Comparison of ENCODE assay signal across 8 cellular contexts in the genomic region with DNA sequence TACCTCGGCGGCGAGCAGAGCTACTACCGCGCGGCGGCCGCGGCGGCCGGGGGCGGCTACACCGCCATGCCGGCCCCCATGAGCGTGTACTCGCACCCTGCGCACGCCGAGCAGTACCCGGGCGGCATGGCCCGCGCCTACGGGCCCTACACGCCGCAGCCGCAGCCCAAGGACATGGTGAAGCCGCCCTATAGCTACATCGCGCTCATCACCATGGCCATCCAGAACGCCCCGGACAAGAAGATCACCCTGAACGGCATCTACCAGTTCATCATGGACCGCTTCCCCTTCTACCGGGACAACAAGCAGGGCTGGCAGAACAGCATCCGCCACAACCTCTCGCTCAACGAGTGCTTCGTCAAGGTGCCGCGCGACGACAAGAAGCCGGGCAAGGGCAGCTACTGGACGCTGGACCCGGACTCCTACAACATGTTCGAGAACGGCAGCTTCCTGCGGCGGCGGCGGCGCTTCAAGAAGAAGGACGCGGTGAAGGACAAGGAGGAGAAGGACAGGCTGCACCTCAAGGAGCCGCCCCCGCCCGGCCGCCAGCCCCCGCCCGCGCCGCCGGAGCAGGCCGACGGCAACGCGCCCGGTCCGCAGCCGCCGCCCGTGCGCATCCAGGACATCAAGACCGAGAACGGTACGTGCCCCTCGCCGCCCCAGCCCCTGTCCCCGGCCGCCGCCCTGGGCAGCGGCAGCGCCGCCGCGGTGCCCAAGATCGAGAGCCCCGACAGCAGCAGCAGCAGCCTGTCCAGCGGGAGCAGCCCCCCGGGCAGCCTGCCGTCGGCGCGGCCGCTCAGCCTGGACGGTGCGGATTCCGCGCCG. TPM values are rescaled to one million over a fixed set of nuclear protein-coding genes. Genes with fewer than 3 reads are reported as not detected.
A peak's percentile ranks its signal among the peaks of the same experiment; 100 is the strongest.
DNase-seq lines count a peak whose midpoint lies in the region; ATAC-seq and TF ChIP-seq lines count a peak whose summit lies in the region.

No MANE protein-coding gene starts in this region.

- TF ChIP-seq CTCF in HEK293 (tag by site-specific recombination; IDR thresholded peaks at IDR 0.05) = no peak

- peaks cover 21 to 49% of the 10 kb centered on the region in 2 experiments for H3K36me3 ChIP-seq in HEK293 (ENCODE audit: control insufficient read depth in 2 of 2, insufficient read depth in 1 of 2, low read length in 2 of 2)
- H3K36me3 ChIP-seq in SJCRH30 = no peaks in the 10 kb centered on the region
- no peaks in the 10 kb centered on the region for H3K36me3 ChIP-seq in neuron (ENCODE audit: insufficient read depth, low read length)

- CTCF ChIA-PET in HEK293 (lab: Yijun Ruan, JAX) = interaction anchor here (0.6 to 2.4 kb wide), 13 partner anchors 14 to 1023 kb away, joined by 3 to 7 read pairs (median 3); no protein-coding TSS in a partner anchor

- H3K4me3 ChIP-seq in HEK293 (ENCODE audit: low read depth, low read length) = peak overlapping the region; percentile 57
- peak overlapping the region; percentile 84 for H3K4me3 ChIP-seq in SJCRH30
- peak overlapping the region; percentile 59 for H3K4me3 ChIP-seq in neuron (ENCODE audit: low read length)

- DNase-seq in ELR (ENCODE audit: low read depth) (peak; percentile 63), SJCRH30 (peak; percentile 31 to 42), epithelial cell of prostate (ENCODE audit: low read depth, low spot score) (no peak), mesenteric fat pad (ENCODE audit: low spot score) (no peak), foreskin melanocyte (no peak)

- no peak for ATAC-seq in HG02981 (IDR thresholded peaks at IDR 0.05; ENCODE audit: unreplicated experiment)

- H3K27ac ChIP-seq in HEK293 (ENCODE audit: extremely low read depth, low read depth, low read length) (peak overlapping the region; percentile 100), SJCRH30 (peak overlapping the region; percentile 53; the same call in 1 of the 2 replicates), epithelial cell of prostate (peak overlapping the region; percentile 92)

- H3K4me1 ChIP-seq in HEK293 (ENCODE audit: control insufficient read depth, insufficient read depth, low read length) (peaks cover 6% of the 10 kb centered on the region), SJCRH30 (no peaks in the 10 kb centered on the region), neuron (ENCODE audit: insufficient read depth, low read length) (peaks cover 18% of the 10 kb centered on the region)

- H3K9me3 ChIP-seq in HEK293 (ENCODE audit: control insufficient read depth, insufficient read depth, low read depth, low read length) = no peaks in the 10 kb centered on the region
- no peaks in the 10 kb centered on the region for H3K9me3 ChIP-seq in SJCRH30 (replicated peaks)
- H3K9me3 ChIP-seq in neuron (ENCODE audit: low read length) = no peaks in the 10 kb centered on the region

- POLR2A ChIA-PET in HEK293 (lab: Yijun Ruan, JAX) = interaction anchor here (0.5 to 4.1 kb wide), 17 partner anchors 13 to 1155 kb away, joined by 3 to 32 read pairs (median 5); a partner anchor contains a TSS

- H3K27me3 ChIP-seq in SJCRH30 (no peaks in the 10 kb centered on the region), neuron (ENCODE audit: insufficient read depth, low read length) (peaks cover 69% of the 10 kb centered on the region)

- peak overlapping the region; percentile 26 for H2AFZ ChIP-seq in neuron (ENCODE audit: low read depth, low read length)

TF ChIP-seq in HEK293, 187 proteins besides CTCF, POLR2A, EP300 and RAD21 (continues in another document):
- TF ChIP-seq ZNF341 (tag by site-specific recombination; IDR thresholded peaks at IDR 0.05; ENCODE audit: low read depth) (peak; percentile 19; the same call in 1 of the 2 replicates), ZEB2 (tag by site-specific recombination; IDR thresholded peaks at IDR 0.05) (peak; percentile 37; the same call in 1 of the 2 replicates), ZNF768 (tag by site-specific recombination; IDR thresholded peaks at IDR 0.05) (no peak), HOXC10 (CRISPR knock-in tag; IDR thresholded peaks at IDR 0.05) (0 out of 2 replicates have a peak, but pooled peaks have one; percentile 71), ZNF600 (tag by site-specific recombination; IDR thresholded peaks at IDR 0.05) (peak; percentile 84), KLF8 (tag by site-specific recombination; IDR thresholded peaks at IDR 0.05) (peak; percentile 40; the same call in 1 of the 2 replicates), GLIS2 (tag by site-specific recombination; IDR thresholded peaks at IDR 0.05) (peak; percentile 36; the same call in 1 of the 2 replicates), YY1 (tag by site-specific recombination; IDR thresholded peaks at IDR 0.05) (0 out of 2 replicates have a peak, but pooled peaks have one; percentile 21), KLF10 (tag by site-specific recombination; IDR thresholded peaks at IDR 0.05) (no peak), ZNF221 (tag by site-specific recombination; IDR thresholded peaks at IDR 0.05; ENCODE audit: borderline replicate concordance) (no peak), YY2 (tag by site-specific recombination; IDR thresholded peaks at IDR 0.05) (peak; percentile 44; the same call in 1 of the 2 replicates), ZBTB20 (tag by site-specific recombination; IDR thresholded peaks at IDR 0.05) (peak; percentile 32; the same call in 1 of the 2 replicates)
- TF ChIP-seq, protein P1, sequence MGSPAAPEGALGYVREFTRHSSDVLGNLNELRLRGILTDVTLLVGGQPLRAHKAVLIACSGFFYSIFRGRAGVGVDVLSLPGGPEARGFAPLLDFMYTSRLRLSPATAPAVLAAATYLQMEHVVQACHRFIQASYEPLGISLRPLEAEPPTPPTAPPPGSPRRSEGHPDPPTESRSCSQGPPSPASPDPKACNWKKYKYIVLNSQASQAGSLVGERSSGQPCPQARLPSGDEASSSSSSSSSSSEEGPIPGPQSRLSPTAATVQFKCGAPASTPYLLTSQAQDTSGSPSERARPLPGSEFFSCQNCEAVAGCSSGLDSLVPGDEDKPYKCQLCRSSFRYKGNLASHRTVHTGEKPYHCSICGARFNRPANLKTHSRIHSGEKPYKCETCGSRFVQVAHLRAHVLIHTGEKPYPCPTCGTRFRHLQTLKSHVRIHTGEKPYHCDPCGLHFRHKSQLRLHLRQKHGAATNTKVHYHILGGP (tag by site-specific recombination; IDR thresholded peaks at IDR 0.05) = no peak; the same call in 1 of the 2 replicates
- TF ChIP-seq, protein P2, sequence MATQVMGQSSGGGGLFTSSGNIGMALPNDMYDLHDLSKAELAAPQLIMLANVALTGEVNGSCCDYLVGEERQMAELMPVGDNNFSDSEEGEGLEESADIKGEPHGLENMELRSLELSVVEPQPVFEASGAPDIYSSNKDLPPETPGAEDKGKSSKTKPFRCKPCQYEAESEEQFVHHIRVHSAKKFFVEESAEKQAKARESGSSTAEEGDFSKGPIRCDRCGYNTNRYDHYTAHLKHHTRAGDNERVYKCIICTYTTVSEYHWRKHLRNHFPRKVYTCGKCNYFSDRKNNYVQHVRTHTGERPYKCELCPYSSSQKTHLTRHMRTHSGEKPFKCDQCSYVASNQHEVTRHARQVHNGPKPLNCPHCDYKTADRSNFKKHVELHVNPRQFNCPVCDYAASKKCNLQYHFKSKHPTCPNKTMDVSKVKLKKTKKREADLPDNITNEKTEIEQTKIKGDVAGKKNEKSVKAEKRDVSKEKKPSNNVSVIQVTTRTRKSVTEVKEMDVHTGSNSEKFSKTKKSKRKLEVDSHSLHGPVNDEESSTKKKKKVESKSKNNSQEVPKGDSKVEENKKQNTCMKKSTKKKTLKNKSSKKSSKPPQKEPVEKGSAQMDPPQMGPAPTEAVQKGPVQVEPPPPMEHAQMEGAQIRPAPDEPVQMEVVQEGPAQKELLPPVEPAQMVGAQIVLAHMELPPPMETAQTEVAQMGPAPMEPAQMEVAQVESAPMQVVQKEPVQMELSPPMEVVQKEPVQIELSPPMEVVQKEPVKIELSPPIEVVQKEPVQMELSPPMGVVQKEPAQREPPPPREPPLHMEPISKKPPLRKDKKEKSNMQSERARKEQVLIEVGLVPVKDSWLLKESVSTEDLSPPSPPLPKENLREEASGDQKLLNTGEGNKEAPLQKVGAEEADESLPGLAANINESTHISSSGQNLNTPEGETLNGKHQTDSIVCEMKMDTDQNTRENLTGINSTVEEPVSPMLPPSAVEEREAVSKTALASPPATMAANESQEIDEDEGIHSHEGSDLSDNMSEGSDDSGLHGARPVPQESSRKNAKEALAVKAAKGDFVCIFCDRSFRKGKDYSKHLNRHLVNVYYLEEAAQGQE (tag by site-specific recombination; IDR thresholded peaks at IDR 0.05) = no peak
- TF ChIP-seq, protein P3, sequence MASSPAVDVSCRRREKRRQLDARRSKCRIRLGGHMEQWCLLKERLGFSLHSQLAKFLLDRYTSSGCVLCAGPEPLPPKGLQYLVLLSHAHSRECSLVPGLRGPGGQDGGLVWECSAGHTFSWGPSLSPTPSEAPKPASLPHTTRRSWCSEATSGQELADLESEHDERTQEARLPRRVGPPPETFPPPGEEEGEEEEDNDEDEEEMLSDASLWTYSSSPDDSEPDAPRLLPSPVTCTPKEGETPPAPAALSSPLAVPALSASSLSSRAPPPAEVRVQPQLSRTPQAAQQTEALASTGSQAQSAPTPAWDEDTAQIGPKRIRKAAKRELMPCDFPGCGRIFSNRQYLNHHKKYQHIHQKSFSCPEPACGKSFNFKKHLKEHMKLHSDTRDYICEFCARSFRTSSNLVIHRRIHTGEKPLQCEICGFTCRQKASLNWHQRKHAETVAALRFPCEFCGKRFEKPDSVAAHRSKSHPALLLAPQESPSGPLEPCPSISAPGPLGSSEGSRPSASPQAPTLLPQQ (tag by site-specific recombination; IDR thresholded peaks at IDR 0.05) = peak; percentile 40; the same call in 1 of the 2 replicates
- TF ChIP-seq, protein P4, sequence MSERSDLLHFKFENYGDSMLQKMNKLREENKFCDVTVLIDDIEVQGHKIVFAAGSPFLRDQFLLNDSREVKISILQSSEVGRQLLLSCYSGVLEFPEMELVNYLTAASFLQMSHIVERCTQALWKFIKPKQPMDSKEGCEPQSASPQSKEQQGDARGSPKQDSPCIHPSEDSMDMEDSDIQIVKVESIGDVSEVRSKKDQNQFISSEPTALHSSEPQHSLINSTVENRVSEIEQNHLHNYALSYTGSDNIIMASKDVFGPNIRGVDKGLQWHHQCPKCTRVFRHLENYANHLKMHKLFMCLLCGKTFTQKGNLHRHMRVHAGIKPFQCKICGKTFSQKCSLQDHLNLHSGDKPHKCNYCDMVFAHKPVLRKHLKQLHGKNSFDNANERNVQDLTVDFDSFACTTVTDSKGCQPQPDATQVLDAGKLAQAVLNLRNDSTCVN (tag by site-specific recombination; optimal IDR thresholded peaks at IDR 0.05) = peak; percentile 90

RNA-seq across cellular contexts. Expression of a gene that starts 1.0 kb away (rescaled TPM):
- total RNA-seq in SJCRH30 (2014; rRNA removed; shearing (Covaris generic)) = 7.2 TPM in 2 replicates
- 7.6 TPM for total RNA-seq in mesenteric fat pad

Comparison
In these comparisons a context has a peak if more than half of its experiments do, and no peak if none do; other contexts are left out.
1. DNase-seq: peak in ELR (single experiment) and SJCRH30 (2 of 2); none in epithelial cell of prostate (single experiment), mesenteric fat pad (single experiment) and foreskin melanocyte (single experiment).
2. Peak in every context shown above with its lines, with median percentiles within 50 percentile points of each other: H3K27ac ChIP-seq and H3K4me3 ChIP-seq.